ENCODE assay signal across 8 cellular contexts in the genomic region with DNA sequence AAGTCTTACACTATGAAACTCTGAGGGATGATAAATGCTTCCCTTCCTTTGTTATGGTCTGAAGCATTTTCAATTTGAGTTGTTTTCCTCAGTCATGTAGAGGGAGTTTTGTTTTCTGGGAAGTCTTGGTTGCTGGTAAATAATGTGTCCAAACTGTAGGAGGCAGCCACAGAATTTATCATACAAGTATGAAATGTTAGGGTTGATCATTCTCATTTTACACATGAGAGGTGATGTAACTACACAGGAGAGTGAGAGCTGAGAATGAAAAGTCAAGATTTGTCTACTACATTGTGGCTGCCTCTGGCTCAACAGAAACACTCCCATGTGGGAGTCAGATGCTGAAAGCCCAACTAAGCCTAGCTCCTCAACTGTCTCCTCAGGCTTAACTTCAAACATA.
DNase-seq lines count a peak whose midpoint lies in the region; ATAC-seq and TF ChIP-seq lines count a peak whose summit lies in the region.

No MANE protein-coding gene starts in this region.

- peak overlapping the region; percentile 78 for H3K27ac ChIP-seq in GM23248
- peak overlapping the region; percentile 45 to 64 for H3K27ac ChIP-seq in lung (ENCODE audit: low read depth in 1 of 2, low read length in 1 of 2)
- no peak overlapping the region for H3K27ac ChIP-seq in RWPE1

- no peaks in the 10 kb centered on the region for H4K20me1 ChIP-seq in GM23248 (ENCODE audit: insufficient read depth)

- H3K27ac Mint-ChIP-seq in progenitor cell of endocrine pancreas = no peak overlapping the region

- peaks cover 42% of the 10 kb centered on the region for H3K27me3 Mint-ChIP-seq in progenitor cell of endocrine pancreas

- peak overlapping the region; percentile 69 for H3K4me2 ChIP-seq in GM23248 (ENCODE audit: unreplicated experiment)

- peaks cover 74% of the 10 kb centered on the region for H3F3A ChIP-seq in GM23248 (ENCODE audit: insufficient read depth)

- H3K36me3 ChIP-seq in GM23248 (ENCODE audit: low read depth) = 0 out of 2 replicates have a peak, but pooled peaks cover 11% of the 10 kb centered on the region
- peaks cover 1 to 2% of the 10 kb centered on the region in 2 donors for H3K36me3 ChIP-seq in lung (ENCODE audit: control insufficient read depth in 2 of 2, insufficient read depth in 2 of 2, low read length in 2 of 2)

- DNase-seq in GM03348 (ENCODE audit: low spot score) = peak; percentile 13
- peak; percentile 73 for DNase-seq in GM23248
- peak; percentile 22 for DNase-seq in RPMI7951 (ENCODE audit: low read depth)
- no peak for DNase-seq in lung (ENCODE audit: low spot score)
- no peak for DNase-seq in progenitor cell of endocrine pancreas (ENCODE audit: low spot score, unreplicated experiment)
- no peak for DNase-seq in RWPE1 (ENCODE audit: low spot score)
- no peak for DNase-seq in AML-193 (lab: John Stamatoyannopoulos, UW)
- no peak for DNase-seq in DMS79 treated with DMSO at 0.1 percent for 48 hours (lab: John Stamatoyannopoulos, UW)

- CTCF ChIA-PET in RWPE1 (lab: Yijun Ruan, JAX) = no interaction called here

- TF ChIP-seq CTCF in lung (IDR thresholded peaks at IDR 0.05; ENCODE audit: control extremely low read depth, extremely low read depth) (no peak), progenitor cell of endocrine pancreas (IDR thresholded peaks at IDR 0.05; ENCODE audit: unreplicated experiment) (no peak), RWPE1 (conservative IDR thresholded peaks at IDR 0.05; ENCODE audit: low read depth) (no peak)

- H3K9me3 Mint-ChIP-seq in progenitor cell of endocrine pancreas (ENCODE audit: low read depth) = no peaks in the 10 kb centered on the region

- H3K9me2 ChIP-seq in GM23248 (ENCODE audit: insufficient read depth) = no peaks in the 10 kb centered on the region

- peaks cover 100% of the 10 kb centered on the region for H3K79me2 ChIP-seq in GM23248 (ENCODE audit: insufficient read depth)

- ATAC-seq in lung (ENCODE audit: insufficient read depth, low FRiP score) = no peak

- H3K4me3 ChIP-seq in GM23248 (no peak overlapping the region), lung (no peak overlapping the region)

- H3K9me3 ChIP-seq in GM23248 (ENCODE audit: low read depth) (no peaks in the 10 kb centered on the region), lung (ENCODE audit: control insufficient read depth in 2 of 2, insufficient read depth in 1 of 2, low read length in 1 of 2) (no peaks in the 10 kb centered on the region)

- H3K9ac ChIP-seq in GM23248 = peak overlapping the region; percentile 63

- H3K4me1 Mint-ChIP-seq in progenitor cell of endocrine pancreas (ENCODE audit: low read depth) = peaks cover 19% of the 10 kb centered on the region

- H3K4me3 Mint-ChIP-seq in progenitor cell of endocrine pancreas (ENCODE audit: low read depth) = no peak overlapping the region

- no peaks in the 10 kb centered on the region for H3K27me3 ChIP-seq in GM23248 (replicated peaks; ENCODE audit: insufficient read depth)
- no peaks in the 10 kb centered on the region for H3K27me3 ChIP-seq in lung (ENCODE audit: control insufficient read depth, insufficient read depth)

- H2AFZ ChIP-seq in GM23248 = no peak overlapping the region

- no peaks in the 10 kb centered on the region for H3K36me3 Mint-ChIP-seq in progenitor cell of endocrine pancreas (ENCODE audit: insufficient read depth)

- in situ Hi-C loops in GM23248 (cut with MboI) = no loop called here

- POLR2A ChIA-PET in RWPE1 (lab: Yijun Ruan, JAX; ENCODE audit: low non-redundant PET) = no interaction called here

- H3K4me1 ChIP-seq in GM23248 (ENCODE audit: insufficient read depth) = peaks cover 87% of the 10 kb centered on the region
- peaks cover 0 to 46% of the 10 kb centered on the region in 2 donors for H3K4me1 ChIP-seq in lung (ENCODE audit: control insufficient read depth in 2 of 2, insufficient read depth in 2 of 2, low read length in 2 of 2)

Comparison
In these comparisons a context has a peak if more than half of its experiments do, and no peak if none do; other contexts are left out.
1. DNase-seq: peak in GM03348 (single experiment), GM23248 (single experiment) and RPMI7951 (single experiment); none in lung (single experiment), progenitor cell of endocrine pancreas (single experiment), RWPE1 (single experiment), AML-193 (0 of 2) and DMS79 treated with DMSO at 0.1 percent for 48 hours (single experiment).